In genomic region chr15:78077053-78077859, GRCh38 we compare ENCODE assay signal across 8 cellular contexts. TPM values are rescaled to one million over a fixed set of nuclear protein-coding genes. Genes with fewer than 3 reads are reported as not detected.
DNase-seq lines count a peak whose midpoint lies in the region; ATAC-seq and TF ChIP-seq lines count a peak whose summit lies in the region.

Gene TBC1D2B, minus strand, starts transcription at chr15:78077711. Its CDS starts 59 bp downstream, at chr15:78077652.

- peak within 1 kb of the TSS; percentile 88 for H3K27ac Mint-ChIP-seq in T-helper 17 cell

- TF ChIP-seq CTCF in retinal pigment epithelial cell (conservative IDR thresholded peaks at IDR 0.05; ENCODE audit: low read depth, low read length) = no peak

- H3K4me3 ChIP-seq in retinal pigment epithelial cell (ENCODE audit: low read length) = peak within 1 kb of the TSS; percentile 89

- H3K4me3 Mint-ChIP-seq in T-helper 17 cell = peak within 1 kb of the TSS; percentile 100

- H3K4me1 Mint-ChIP-seq in T-helper 17 cell = peaks cover 36% of the 10 kb centered on the region

- H3K36me3 Mint-ChIP-seq in T-helper 17 cell (ENCODE audit: low read depth) = peaks cover 4% of the 10 kb centered on the region

- H3K9me3 ChIP-seq in T-helper 17 cell (ENCODE audit: control insufficient read depth, low read length, poor library complexity, severe bottlenecking) = no peaks in the 10 kb centered on the region

- peak; percentile 66 for DNase-seq in Daoy (ENCODE audit: low read depth)
- peak; percentile 47 for DNase-seq in KG1 (lab: John Stamatoyannopoulos, UW)
- peak; percentile 57 to 73 (median 68) for DNase-seq in T-helper 17 cell
- DNase-seq in anterior cingulate cortex (lab: John Stamatoyannopoulos, UW) = peak in 50 of 58 donors; percentile 23 to 78 (median 55)
- DNase-seq in hepatic stellate cell (ENCODE audit: low spot score) = peak; percentile 55
- no peak for DNase-seq in retinal pigment epithelial cell (ENCODE audit: low read depth)
- DNase-seq in DMS153 (lab: John Stamatoyannopoulos, UW) = no peak

- ATAC-seq in GM21526 (IDR thresholded peaks at IDR 0.05; ENCODE audit: low FRiP score, unreplicated experiment) (peak; percentile 59), T-helper 17 cell (peak; percentile 87)

- no peaks in the 10 kb centered on the region for H3K27me3 Mint-ChIP-seq in T-helper 17 cell

RNA-seq across cellular contexts. Expression of gene TBC1D2B, which starts in this region (rescaled TPM):
- total RNA-seq in Daoy (2014; rRNA removed; shearing (Covaris generic)) = 8.2 and 8.7 TPM in 2 replicates
- 100 to 1,000 TPM in 1 of 2 donors, 10 to 100 TPM in 1; 91.0 to 130 TPM for total RNA-seq in T-helper 17 cell

Comparison
In these comparisons a context has a peak if more than half of its experiments do, and no peak if none do; other contexts are left out.
1. DNase-seq: peak in Daoy (single experiment), KG1 (single experiment), T-helper 17 cell (3 of 3), anterior cingulate cortex (50 of 58) and hepatic stellate cell (single experiment); none in retinal pigment epithelial cell (single experiment) and DMS153 (single experiment).